1 cellular context compared by ENCODE assay signal in the genomic region with DNA sequence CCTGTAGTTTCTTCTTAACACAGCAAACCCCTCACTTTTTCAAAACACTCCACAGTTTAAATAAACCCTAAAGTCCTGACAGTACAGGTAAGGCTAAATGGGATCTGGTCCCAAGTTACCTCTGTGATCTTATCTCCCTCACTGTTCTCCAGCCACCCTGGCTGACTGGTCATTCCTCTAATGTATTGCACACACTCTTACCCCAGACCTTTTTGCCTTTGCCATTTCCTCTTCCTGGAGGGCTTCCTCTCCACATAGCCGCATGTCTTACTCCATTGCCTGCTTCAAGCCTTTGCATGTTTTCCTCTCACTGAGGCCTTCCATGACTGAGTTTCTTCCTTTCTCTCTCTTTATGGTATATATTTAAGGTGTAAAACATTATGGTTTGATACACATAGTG.
TF ChIP-seq lines count a peak whose summit lies in the region.

No MANE protein-coding gene starts in this region.

TF ChIP-seq in WTC11, 78 proteins besides CTCF, POLR2A, EP300 and RAD21 (continued from another document):
- TF ChIP-seq, protein P1, sequence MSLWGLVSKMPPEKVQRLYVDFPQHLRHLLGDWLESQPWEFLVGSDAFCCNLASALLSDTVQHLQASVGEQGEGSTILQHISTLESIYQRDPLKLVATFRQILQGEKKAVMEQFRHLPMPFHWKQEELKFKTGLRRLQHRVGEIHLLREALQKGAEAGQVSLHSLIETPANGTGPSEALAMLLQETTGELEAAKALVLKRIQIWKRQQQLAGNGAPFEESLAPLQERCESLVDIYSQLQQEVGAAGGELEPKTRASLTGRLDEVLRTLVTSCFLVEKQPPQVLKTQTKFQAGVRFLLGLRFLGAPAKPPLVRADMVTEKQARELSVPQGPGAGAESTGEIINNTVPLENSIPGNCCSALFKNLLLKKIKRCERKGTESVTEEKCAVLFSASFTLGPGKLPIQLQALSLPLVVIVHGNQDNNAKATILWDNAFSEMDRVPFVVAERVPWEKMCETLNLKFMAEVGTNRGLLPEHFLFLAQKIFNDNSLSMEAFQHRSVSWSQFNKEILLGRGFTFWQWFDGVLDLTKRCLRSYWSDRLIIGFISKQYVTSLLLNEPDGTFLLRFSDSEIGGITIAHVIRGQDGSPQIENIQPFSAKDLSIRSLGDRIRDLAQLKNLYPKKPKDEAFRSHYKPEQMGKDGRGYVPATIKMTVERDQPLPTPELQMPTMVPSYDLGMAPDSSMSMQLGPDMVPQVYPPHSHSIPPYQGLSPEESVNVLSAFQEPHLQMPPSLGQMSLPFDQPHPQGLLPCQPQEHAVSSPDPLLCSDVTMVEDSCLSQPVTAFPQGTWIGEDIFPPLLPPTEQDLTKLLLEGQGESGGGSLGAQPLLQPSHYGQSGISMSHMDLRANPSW (CRISPR knock-in tag; conservative IDR thresholded peaks at IDR 0.05; ENCODE audit: low read depth), result no peak
- TF ChIP-seq, protein P2, sequence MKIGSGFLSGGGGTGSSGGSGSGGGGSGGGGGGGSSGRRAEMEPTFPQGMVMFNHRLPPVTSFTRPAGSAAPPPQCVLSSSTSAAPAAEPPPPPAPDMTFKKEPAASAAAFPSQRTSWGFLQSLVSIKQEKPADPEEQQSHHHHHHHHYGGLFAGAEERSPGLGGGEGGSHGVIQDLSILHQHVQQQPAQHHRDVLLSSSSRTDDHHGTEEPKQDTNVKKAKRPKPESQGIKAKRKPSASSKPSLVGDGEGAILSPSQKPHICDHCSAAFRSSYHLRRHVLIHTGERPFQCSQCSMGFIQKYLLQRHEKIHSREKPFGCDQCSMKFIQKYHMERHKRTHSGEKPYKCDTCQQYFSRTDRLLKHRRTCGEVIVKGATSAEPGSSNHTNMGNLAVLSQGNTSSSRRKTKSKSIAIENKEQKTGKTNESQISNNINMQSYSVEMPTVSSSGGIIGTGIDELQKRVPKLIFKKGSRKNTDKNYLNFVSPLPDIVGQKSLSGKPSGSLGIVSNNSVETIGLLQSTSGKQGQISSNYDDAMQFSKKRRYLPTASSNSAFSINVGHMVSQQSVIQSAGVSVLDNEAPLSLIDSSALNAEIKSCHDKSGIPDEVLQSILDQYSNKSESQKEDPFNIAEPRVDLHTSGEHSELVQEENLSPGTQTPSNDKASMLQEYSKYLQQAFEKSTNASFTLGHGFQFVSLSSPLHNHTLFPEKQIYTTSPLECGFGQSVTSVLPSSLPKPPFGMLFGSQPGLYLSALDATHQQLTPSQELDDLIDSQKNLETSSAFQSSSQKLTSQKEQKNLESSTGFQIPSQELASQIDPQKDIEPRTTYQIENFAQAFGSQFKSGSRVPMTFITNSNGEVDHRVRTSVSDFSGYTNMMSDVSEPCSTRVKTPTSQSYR (CRISPR knock-in tag; IDR thresholded peaks at IDR 0.05), result no peak
